ENCODE assay signal across 8 cellular contexts in the genomic region with DNA sequence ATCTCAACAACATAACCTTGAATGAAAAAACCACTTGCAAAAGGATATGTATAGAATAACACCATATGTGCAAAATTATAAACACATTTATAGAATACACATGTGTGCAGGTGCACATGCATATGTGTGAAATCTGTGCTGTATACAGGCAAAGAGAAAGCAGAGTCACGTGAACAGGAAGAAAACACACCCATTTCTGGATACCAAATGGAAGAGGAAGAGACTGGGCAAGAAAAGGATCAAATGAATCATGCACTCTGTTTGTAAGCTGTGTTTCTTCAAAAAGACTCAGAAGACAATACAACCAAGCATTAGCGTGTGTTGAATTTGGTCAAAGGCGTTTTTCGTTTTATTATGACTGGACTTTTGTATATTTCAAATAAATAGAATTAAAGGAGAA.
"Had no signal": no experiment of that assay in that cellular context is flagged by ENCODE, and none has a peak within 500 bp of the region (broad histone marks: within the 10 kb centered on the region; RNA-seq: fewer than 3 reads in every experiment).

No MANE protein-coding gene starts in this region.

- H3K4me3 ChIP-seq: GM23248, K562 had no signal

- FAIRE-seq: H54, HTR-8/SVneo, K562 had no signal

- H3K27ac ChIP-seq: GM23248 had no signal

- ATAC-seq: K562 had no signal

- H2AFZ ChIP-seq: GM23248 had no signal

- DNase-seq: GM23248, GOT3, H9, HCEC 1CT, IMR-90 had no signal

- H3K9ac ChIP-seq: GM23248 had no signal
